8 cellular contexts compared by ENCODE assay signal in genomic region chr3:157173343-157173742, GRCh38. TPM values are rescaled to one million over a fixed set of nuclear protein-coding genes. Genes with fewer than 3 reads are reported as not detected.
DNase-seq lines count a peak whose midpoint lies in the region; ATAC-seq and TF ChIP-seq lines count a peak whose summit lies in the region.
"Not testable (repeated sequence)": the region's sequence is repeated elsewhere in the genome, so short reads cannot be mapped to it uniquely, and the experiment has no call there.

No MANE protein-coding gene starts in this region.

- H3K27me3 Mint-ChIP-seq in Caco-2 (ENCODE audit: insufficient read depth, unreplicated experiment); activated CD4-positive, alpha-beta T cell treated with anti-CD3 and anti-CD28 coated beads, Interleukin-2, amount 10 ng/mL, durations not matched to agents 7 days and 5 days; nephron progenitor cell (ENCODE audit: low read depth, poor library complexity): not testable (repeated sequence)
- peaks cover 14% of the 10 kb centered on the region for H3K27me3 Mint-ChIP-seq in brain

- not testable (repeated sequence) for H3K4me1 Mint-ChIP-seq in Caco-2 (ENCODE audit: low read depth, unreplicated experiment)
- H3K4me1 Mint-ChIP-seq in activated CD4-positive, alpha-beta T cell treated with anti-CD3 and anti-CD28 coated beads, Interleukin-2, amount 10 ng/mL, durations not matched to agents 7 days and 5 days = peaks cover 28% of the 10 kb centered on the region
- peaks cover 44% of the 10 kb centered on the region for H3K4me1 Mint-ChIP-seq in brain
- peaks cover 27% of the 10 kb centered on the region for H3K4me1 Mint-ChIP-seq in nephron progenitor cell

- not testable (repeated sequence) for H3K79me2 ChIP-seq in MM.1S (ENCODE audit: low read length)
- H3K79me2 ChIP-seq in smooth muscle cell (ENCODE audit: low read depth) = peaks cover 18% of the 10 kb centered on the region

- H3K27me3 ChIP-seq in Caco-2 (replicated peaks; ENCODE audit: control insufficient read depth, insufficient read depth, low read length); MM.1S (replicated peaks; ENCODE audit: insufficient read depth, low read length); lower lobe of right lung (ENCODE audit: low read depth); smooth muscle cell (ENCODE audit: low read depth): not testable (repeated sequence)

- peaks cover 21% of the 10 kb centered on the region for H3F3A ChIP-seq in MM.1S (ENCODE audit: insufficient read depth, low read length)
- not testable (repeated sequence) for H3F3A ChIP-seq in smooth muscle cell (ENCODE audit: low read depth)

- H4K20me1 ChIP-seq in MM.1S (ENCODE audit: insufficient read depth, low read length); smooth muscle cell (ENCODE audit: low read depth): not testable (repeated sequence)

- not testable (repeated sequence) for H2AFZ ChIP-seq in MM.1S (ENCODE audit: low read length); smooth muscle cell (ENCODE audit: low read depth)

- not testable (repeated sequence) for H3K9me3 ChIP-seq in Caco-2; MM.1S (replicated peaks; ENCODE audit: insufficient read depth, low read length); lower lobe of right lung; smooth muscle cell (replicated peaks; ENCODE audit: low read depth)

- not testable (repeated sequence) for H3K4me1 ChIP-seq in Caco-2; MM.1S (ENCODE audit: low read length)
- H3K4me1 ChIP-seq in lower lobe of right lung (peaks cover 24% of the 10 kb centered on the region), smooth muscle cell (ENCODE audit: low read depth) (peaks cover 17% of the 10 kb centered on the region)

- intact Hi-C loops in Caco-2 (cut with micrococcal nuclease; ENCODE audit: unreplicated experiment); lower lobe of right lung (cut with DNase I): not testable (repeated sequence)

- not testable (repeated sequence) for BruUV-seq in Caco-2 (replicated peaks; lab: Mats Ljungman, UMichigan)

- not testable (repeated sequence) for DNase-seq in Caco-2; MM.1S; activated CD4-positive, alpha-beta T cell treated with anti-CD3 and anti-CD28 coated beads, Interleukin-2, amount 10 ng/mL, durations not matched to agents 7 days and 5 days; lower lobe of right lung; nephron progenitor cell; smooth muscle cell (lab: John Stamatoyannopoulos, UW; ENCODE audit: unreplicated experiment)

- not testable (repeated sequence) for H3K27ac Mint-ChIP-seq in Caco-2 (ENCODE audit: unreplicated experiment)
- H3K27ac Mint-ChIP-seq in activated CD4-positive, alpha-beta T cell treated with anti-CD3 and anti-CD28 coated beads, Interleukin-2, amount 10 ng/mL, durations not matched to agents 7 days and 5 days = peak overlapping the region; percentile 20
- H3K27ac Mint-ChIP-seq in brain (peak overlapping the region in 3 of 5 experiments; percentile 72 to 98 (median 84)), nephron progenitor cell (peak overlapping the region; percentile 67)

- CTCF ChIA-PET in Caco-2 (lab: Charles Lee) = not testable (repeated sequence)
- CTCF ChIA-PET in activated CD4-positive, alpha-beta T cell treated with anti-CD3 and anti-CD28 coated beads, Interleukin-2, amount 10 ng/mL, durations not matched to agents 7 days and 5 days (lab: Charles Lee) = interaction anchor here (1.0 to 2.8 kb wide), 4 partner anchors 8 to 17 kb away, joined by 3 to 25 read pairs (median 6); partner anchors contain the start of gene CCNL1

- H3K4me2 ChIP-seq in MM.1S (ENCODE audit: low read depth, low read length) = peak overlapping the region; percentile 90; the same call in 1 of the 2 replicates
- H3K4me2 ChIP-seq in smooth muscle cell = not testable (repeated sequence)

- not testable (repeated sequence) for H3K36me3 ChIP-seq in Caco-2 (ENCODE audit: control insufficient read depth, insufficient read depth, low read length); MM.1S (replicated peaks; ENCODE audit: insufficient read depth, low read length); lower lobe of right lung; smooth muscle cell (ENCODE audit: low read depth)

- not testable (repeated sequence) for TF ChIP-seq CTCF in 22Rv1 (IDR thresholded peaks at IDR 0.05); Caco-2 (IDR thresholded peaks at IDR 0.05; ENCODE audit: insufficient read depth in 1 of 2, low read depth in 1 of 2, low read length in 1 of 2, severe bottlenecking in 1 of 2, unreplicated experiment in 1 of 2); MM.1S (IDR thresholded peaks at IDR 0.05; ENCODE audit: low read length); brain (conservative IDR thresholded peaks at IDR 0.05); lower lobe of right lung (IDR thresholded peaks at IDR 0.05); nephron progenitor cell (IDR thresholded peaks at IDR 0.05); smooth muscle cell (IDR thresholded peaks at IDR 0.05; ENCODE audit: borderline replicate concordance, insufficient read depth, poor library complexity, severe bottlenecking)

- POLR2A ChIA-PET in Caco-2 (lab: Charles Lee) = interaction anchor here (3.8 kb wide), 1 partner anchor 13 kb away, joined by 153 read pairs; the partner anchor contains the start of gene CCNL1
- POLR2A ChIA-PET in activated CD4-positive, alpha-beta T cell treated with anti-CD3 and anti-CD28 coated beads, Interleukin-2, amount 10 ng/mL, durations not matched to agents 7 days and 5 days (lab: Charles Lee) = interaction anchor here (0.6 to 3.8 kb wide), 2 partner anchors 13 to 69 kb away, joined by 4 to 54 read pairs; partner anchors contain the start of gene CCNL1

- H3K9ac ChIP-seq in MM.1S (ENCODE audit: low read length); smooth muscle cell (ENCODE audit: low read depth): not testable (repeated sequence)

- H3K9me2 ChIP-seq in MM.1S (replicated peaks; ENCODE audit: insufficient read depth, low read length) = not testable (repeated sequence)

- not testable (repeated sequence) for H3K4me3 ChIP-seq in Caco-2 (ENCODE audit: low read depth, low read length); MM.1S (ENCODE audit: low read length); lower lobe of right lung
- H3K4me3 ChIP-seq in smooth muscle cell = peak overlapping the region; percentile 51

- WGBS in smooth muscle cell (ENCODE audit: low lambda C conversion rate) = 97% methylated on average over 14 of the region's 14 CpGs

- ATAC-seq in lower lobe of right lung = not testable (repeated sequence)

- H3K4me3 Mint-ChIP-seq in Caco-2 (ENCODE audit: unreplicated experiment) (peak overlapping the region; percentile 80), brain (peak overlapping the region in 3 of 5 experiments; percentile 81 to 95 (median 95)), nephron progenitor cell (peak overlapping the region; percentile 71)
- H3K4me3 Mint-ChIP-seq in activated CD4-positive, alpha-beta T cell treated with anti-CD3 and anti-CD28 coated beads, Interleukin-2, amount 10 ng/mL, durations not matched to agents 7 days and 5 days = not testable (repeated sequence)

- H3K9me3 Mint-ChIP-seq in Caco-2 (ENCODE audit: unreplicated experiment); activated CD4-positive, alpha-beta T cell treated with anti-CD3 and anti-CD28 coated beads, Interleukin-2, amount 10 ng/mL, durations not matched to agents 7 days and 5 days: not testable (repeated sequence)
- H3K9me3 Mint-ChIP-seq in brain (peaks cover 4 to 12% (median 8%) of the 10 kb centered on the region in 5 experiments), nephron progenitor cell (peaks cover 18% of the 10 kb centered on the region)

- H3K27ac ChIP-seq in 22Rv1 (peak overlapping the region; percentile 97), MM.1S (ENCODE audit: low read length) (peak overlapping the region; percentile 89; the same call in 1 of the 2 replicates), lower lobe of right lung (peak overlapping the region; percentile 98)
- not testable (repeated sequence) for H3K27ac ChIP-seq in smooth muscle cell (ENCODE audit: low read depth)

- H3K36me3 Mint-ChIP-seq in Caco-2 (ENCODE audit: insufficient read depth, unreplicated experiment) (peaks cover 13% of the 10 kb centered on the region), brain (peaks cover 10% of the 10 kb centered on the region), nephron progenitor cell (ENCODE audit: low read depth) (peaks cover 21% of the 10 kb centered on the region)
- peaks cover 19% of the 10 kb centered on the region for H3K36me3 Mint-ChIP-seq in activated CD4-positive, alpha-beta T cell treated with anti-CD3 and anti-CD28 coated beads, Interleukin-2, amount 10 ng/mL, durations not matched to agents 7 days and 5 days (ENCODE audit: low read depth)

RNA-seq across cellular contexts. Expression of gene CCNL1, which starts 13.4 kb away (rescaled TPM):
- total RNA-seq in Caco-2 (2022) (108 and 114 TPM in 2 replicates), lower lobe of right lung (133 TPM), smooth muscle cell (599 and 780 TPM in 2 replicates)
- total RNA-seq in activated CD4-positive, alpha-beta T cell treated with anti-CD3 and anti-CD28 coated beads, Interleukin-2, amount 10 ng/mL, durations not matched to agents 7 days and 5 days = 100 to 1,000 TPM; 220 to 258 TPM
- polyA plus RNA-seq in brain (ENCODE audit: insufficient read depth, low read depth, low replicate concordance) (12.6 TPM), smooth muscle cell (173 and 184 TPM in 2 replicates)
